1 cellular context compared by ENCODE assay signal in the genomic region with DNA sequence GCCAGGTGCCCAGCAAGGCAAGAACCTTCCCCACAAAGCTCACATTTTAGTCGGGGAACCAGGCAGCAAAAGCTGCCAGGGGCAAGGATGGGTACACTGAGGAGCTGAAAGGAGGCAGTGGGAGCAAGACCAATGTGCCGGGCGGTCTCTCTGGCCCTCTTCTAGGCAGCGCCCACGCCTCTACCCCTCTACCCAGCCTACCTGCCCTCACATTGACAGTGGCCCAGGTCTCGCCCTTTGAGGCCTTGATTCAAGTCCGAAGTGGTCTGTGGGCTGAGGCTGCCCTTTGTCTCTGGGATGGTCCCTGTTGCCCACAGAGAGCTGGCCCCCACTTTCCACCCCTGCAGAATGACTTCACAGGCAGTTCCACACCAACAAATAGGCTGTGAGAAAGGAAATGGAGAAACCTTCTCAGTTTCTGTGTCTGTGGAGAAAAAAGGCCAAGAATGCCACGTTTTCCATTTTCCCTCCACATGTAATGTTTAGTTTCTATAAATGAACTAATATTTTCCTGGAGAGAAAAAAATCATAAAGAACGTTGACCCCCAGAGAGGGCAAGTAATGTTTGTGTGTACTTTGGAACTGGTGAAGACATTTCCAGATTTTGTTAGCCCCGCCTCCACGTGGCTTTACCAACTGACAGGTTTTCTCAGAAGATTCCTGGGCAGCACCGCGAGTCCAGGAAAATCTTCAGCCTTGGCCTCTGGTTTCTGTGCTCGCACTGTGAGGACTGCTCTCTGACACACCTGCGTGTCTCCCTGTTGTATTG.
A peak's percentile ranks its signal among the peaks of the same experiment; 100 is the strongest.
TF ChIP-seq lines count a peak whose summit lies in the region.

No MANE protein-coding gene starts in this region.

TF ChIP-seq in GM12878, 131 proteins besides CTCF, POLR2A, EP300 and RAD21 (continued from another document):
- TF ChIP-seq, protein P1, sequence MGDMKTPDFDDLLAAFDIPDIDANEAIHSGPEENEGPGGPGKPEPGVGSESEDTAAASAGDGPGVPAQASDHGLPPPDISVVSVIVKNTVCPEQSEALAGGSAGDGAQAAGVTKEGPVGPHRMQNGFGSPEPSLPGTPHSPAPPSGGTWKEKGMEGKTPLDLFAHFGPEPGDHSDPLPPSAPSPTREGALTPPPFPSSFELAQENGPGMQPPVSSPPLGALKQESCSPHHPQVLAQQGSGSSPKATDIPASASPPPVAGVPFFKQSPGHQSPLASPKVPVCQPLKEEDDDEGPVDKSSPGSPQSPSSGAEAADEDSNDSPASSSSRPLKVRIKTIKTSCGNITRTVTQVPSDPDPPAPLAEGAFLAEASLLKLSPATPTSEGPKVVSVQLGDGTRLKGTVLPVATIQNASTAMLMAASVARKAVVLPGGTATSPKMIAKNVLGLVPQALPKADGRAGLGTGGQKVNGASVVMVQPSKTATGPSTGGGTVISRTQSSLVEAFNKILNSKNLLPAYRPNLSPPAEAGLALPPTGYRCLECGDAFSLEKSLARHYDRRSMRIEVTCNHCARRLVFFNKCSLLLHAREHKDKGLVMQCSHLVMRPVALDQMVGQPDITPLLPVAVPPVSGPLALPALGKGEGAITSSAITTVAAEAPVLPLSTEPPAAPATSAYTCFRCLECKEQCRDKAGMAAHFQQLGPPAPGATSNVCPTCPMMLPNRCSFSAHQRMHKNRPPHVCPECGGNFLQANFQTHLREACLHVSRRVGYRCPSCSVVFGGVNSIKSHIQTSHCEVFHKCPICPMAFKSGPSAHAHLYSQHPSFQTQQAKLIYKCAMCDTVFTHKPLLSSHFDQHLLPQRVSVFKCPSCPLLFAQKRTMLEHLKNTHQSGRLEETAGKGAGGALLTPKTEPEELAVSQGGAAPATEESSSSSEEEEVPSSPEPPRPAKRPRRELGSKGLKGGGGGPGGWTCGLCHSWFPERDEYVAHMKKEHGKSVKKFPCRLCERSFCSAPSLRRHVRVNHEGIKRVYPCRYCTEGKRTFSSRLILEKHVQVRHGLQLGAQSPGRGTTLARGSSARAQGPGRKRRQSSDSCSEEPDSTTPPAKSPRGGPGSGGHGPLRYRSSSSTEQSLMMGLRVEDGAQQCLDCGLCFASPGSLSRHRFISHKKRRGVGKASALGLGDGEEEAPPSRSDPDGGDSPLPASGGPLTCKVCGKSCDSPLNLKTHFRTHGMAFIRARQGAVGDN (IDR thresholded peaks at IDR 0.05), result peak; percentile 91
- TF ChIP-seq SMARCA5 (IDR thresholded peaks at IDR 0.05) (no peak), NR2C1 (IDR thresholded peaks at IDR 0.05) (no peak), NFXL1 (IDR thresholded peaks at IDR 0.05; ENCODE audit: borderline replicate concordance) (no peak), SMAD1 (IDR thresholded peaks at IDR 0.05; ENCODE audit: low read depth, partially characterized antibody) (peak; percentile 43), LARP7 (IDR thresholded peaks at IDR 0.05) (0 out of 2 replicates have a peak, but pooled peaks have one; percentile 34), ATF7 (IDR thresholded peaks at IDR 0.05; ENCODE audit: low read depth) (peak; percentile 64), RUNX3 (IDR thresholded peaks at IDR 0.05; ENCODE audit: low read length) (peak; percentile 46; the same call in 1 of the 2 replicates)
- TF ChIP-seq, protein P2, sequence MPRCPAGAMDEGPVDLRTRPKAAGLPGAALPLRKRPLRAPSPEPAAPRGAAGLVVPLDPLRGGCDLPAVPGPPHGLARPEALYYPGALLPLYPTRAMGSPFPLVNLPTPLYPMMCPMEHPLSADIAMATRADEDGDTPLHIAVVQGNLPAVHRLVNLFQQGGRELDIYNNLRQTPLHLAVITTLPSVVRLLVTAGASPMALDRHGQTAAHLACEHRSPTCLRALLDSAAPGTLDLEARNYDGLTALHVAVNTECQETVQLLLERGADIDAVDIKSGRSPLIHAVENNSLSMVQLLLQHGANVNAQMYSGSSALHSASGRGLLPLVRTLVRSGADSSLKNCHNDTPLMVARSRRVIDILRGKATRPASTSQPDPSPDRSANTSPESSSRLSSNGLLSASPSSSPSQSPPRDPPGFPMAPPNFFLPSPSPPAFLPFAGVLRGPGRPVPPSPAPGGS (IDR thresholded peaks at IDR 0.05; ENCODE audit: borderline replicate concordance, insufficient read depth, low read depth, low read length, poor library complexity, severe bottlenecking), result peak; percentile 77
